Comparison of ENCODE assay signal across 25 cellular contexts in genomic region chr3:190314741-190315140, GRCh38.
"Had no signal": no experiment of that assay in that cellular context is flagged by ENCODE, and none has a peak within 500 bp of the region (broad histone marks: within the 10 kb centered on the region; RNA-seq: fewer than 3 reads in every experiment).

No MANE protein-coding gene starts in this region.

- H3K36me3 ChIP-seq: colonic mucosa, esophagus squamous epithelium, gastrocnemius medialis, heart right ventricle, left lung, lower lobe of right lung had no signal

- H3K4me3 Mint-ChIP-seq: dendritic cell treated with granulocyte-macrophage colony-stimulating factor and Interleukin-4, amounts not matched to agents 40 ng/mL and 50 ng/mL, for 4 days; effector memory CD8-positive, alpha-beta T cell; endodermal cell; memory B cell; naive thymus-derived CD4-positive, alpha-beta T cell had no signal

- H3K27ac ChIP-seq: colonic mucosa, epithelial cell of prostate, esophagus squamous epithelium, gastrocnemius medialis, heart right ventricle, left lung, lower lobe of right lung had no signal

- H3K4me3 ChIP-seq: colonic mucosa, esophagus squamous epithelium, gastrocnemius medialis, heart right ventricle, left lung, lower lobe of right lung had no signal

- ATAC-seq: effector memory CD8-positive, alpha-beta T cell; esophagus mucosa; gastrocnemius medialis; heart right ventricle; left cardiac atrium; left lung; left ventricle myocardium superior; lower lobe of right lung; naive thymus-derived CD4-positive, alpha-beta T cell had no signal

- H3K36me3 Mint-ChIP-seq: memory B cell; naive thymus-derived CD4-positive, alpha-beta T cell had no signal

- DNase-seq: colonic mucosa; cortex of kidney; effector CD8-positive, alpha-beta T cell; effector memory CD8-positive, alpha-beta T cell; endodermal cell; erythroblast; esophagus squamous epithelium; foreskin fibroblast; foreskin melanocyte; gastrocnemius medialis; glutamatergic neuron; head of caudate nucleus; heart right ventricle; hippocampal formation; left cardiac atrium; left lung; left ventricle myocardium superior; lower lobe of right lung; mesendoderm; midbrain; naive thymus-derived CD4-positive, alpha-beta T cell had no signal

- H3K4me1 Mint-ChIP-seq: memory B cell had no signal

- H3K27me3 ChIP-seq: colonic mucosa, esophagus squamous epithelium, gastrocnemius medialis, left lung had no signal

- H3K9me3 ChIP-seq: colonic mucosa, esophagus squamous epithelium, gastrocnemius medialis, heart right ventricle, left lung, lower lobe of right lung had no signal

- H3K9me3 Mint-ChIP-seq: dendritic cell treated with granulocyte-macrophage colony-stimulating factor and Interleukin-4, amounts not matched to agents 40 ng/mL and 50 ng/mL, for 4 days; effector memory CD8-positive, alpha-beta T cell; endodermal cell; memory B cell; naive thymus-derived CD4-positive, alpha-beta T cell had no signal

- H3K27ac Mint-ChIP-seq: dendritic cell treated with granulocyte-macrophage colony-stimulating factor and Interleukin-4, amounts not matched to agents 40 ng/mL and 50 ng/mL, for 4 days; effector memory CD8-positive, alpha-beta T cell; endodermal cell; memory B cell; naive thymus-derived CD4-positive, alpha-beta T cell had no signal

- H3K4me1 ChIP-seq: colonic mucosa, gastrocnemius medialis, heart right ventricle, lower lobe of right lung had no signal
